In the genomic region with DNA sequence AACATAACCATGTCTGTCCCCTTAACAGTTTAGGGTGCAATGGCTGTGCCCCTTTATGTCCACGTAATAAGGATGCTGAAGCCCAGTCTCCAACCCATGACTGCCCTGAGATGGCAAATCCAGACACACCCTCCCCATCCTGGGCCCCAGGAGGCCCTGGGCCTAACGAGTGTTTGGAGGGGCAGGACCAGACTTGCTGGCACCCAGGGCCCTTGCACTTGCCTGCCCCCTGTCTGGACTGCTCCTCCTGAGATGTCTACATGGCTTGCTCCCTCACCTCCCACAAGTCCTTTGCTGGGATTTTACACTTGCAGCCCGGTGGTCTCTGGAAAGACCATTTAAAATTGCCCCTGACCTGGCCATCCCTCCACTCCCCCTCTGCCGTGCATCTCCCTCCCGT, we compare ENCODE assay signal across 21 cellular contexts.
DNase-seq lines count a peak whose midpoint lies in the region; FAIRE-seq and TF ChIP-seq lines count a peak whose summit lies in the region.
"Had no signal": no experiment of that assay in that cellular context is flagged by ENCODE, and none has a peak within 500 bp of the region (broad histone marks: within the 10 kb centered on the region; RNA-seq: fewer than 3 reads in every experiment).

No MANE protein-coding gene starts in this region.

- H3K27ac Mint-ChIP-seq in endothelial cell (ENCODE audit: unreplicated experiment) = no peak overlapping the region
- H3K27ac Mint-ChIP-seq: CD4-positive, alpha-beta memory T cell; IgD-negative memory B cell had no signal

- H3K9me3 ChIP-seq in HEK293 (ENCODE audit: control insufficient read depth, insufficient read depth, low read depth, low read length) (no peaks in the 10 kb centered on the region), mammary epithelial cell (replicated peaks; ENCODE audit: insufficient read depth, low read length) (no peaks in the 10 kb centered on the region), keratinocyte (ENCODE audit: control insufficient read depth, low read depth, low read length) (no peaks in the 10 kb centered on the region)
- H3K9me3 ChIP-seq: BLaER1, MG63 had no signal

- H3K4me1 Mint-ChIP-seq in endothelial cell (ENCODE audit: unreplicated experiment) = no peaks in the 10 kb centered on the region
- H3K4me1 Mint-ChIP-seq: CD4-positive, alpha-beta memory T cell; IgD-negative memory B cell had no signal

- CTCF ChIA-PET in HEK293 (lab: Yijun Ruan, JAX) = interaction anchor here (0.6 kb wide), 1 partner anchor 247 kb away, joined by 3 read pairs; no protein-coding TSS in a partner anchor
- CTCF ChIA-PET in mammary epithelial cell (lab: Charles Lee; ENCODE audit: low non-redundant PET) = no interaction called here

- no peak overlapping the region for H3K9ac ChIP-seq in mammary epithelial cell (ENCODE audit: insufficient read depth, low read length)
- no peak overlapping the region for H3K9ac ChIP-seq in keratinocyte (ENCODE audit: control insufficient read depth, extremely low read depth, insufficient read depth, low read length)
- H3K9ac ChIP-seq: BLaER1 had no signal

- H3K79me2 ChIP-seq in mammary epithelial cell (ENCODE audit: insufficient read depth, low read length) (no peaks in the 10 kb centered on the region), keratinocyte (ENCODE audit: control insufficient read depth, insufficient read depth, low read length) (no peaks in the 10 kb centered on the region)

- WGBS in mammary epithelial cell (ENCODE audit: low coverage, missing lambda C conversion rate) = 75% methylated on average over 4 of the region's 5 CpGs

- dilution Hi-C loops in mammary epithelial cell (cut with HindIII; ENCODE audit: low sequenced_read_pairs) (no loop called here), keratinocyte (cut with MboI; ENCODE audit: extremely low pct_ligation_motif_present, low sequenced_read_pairs) (no loop called here)

- no peak for TF ChIP-seq CTCF in HEK293 (tag by site-specific recombination; IDR thresholded peaks at IDR 0.05)
- peak in 1 of 2 donors; percentile 55 for TF ChIP-seq CTCF in mammary epithelial cell (conservative IDR thresholded peaks at IDR 0.05 in 1 of 2, IDR thresholded peaks at IDR 0.05 in 1 of 2; ENCODE audit: extremely low read depth in 1 of 2, insufficient read depth in 1 of 2, low read depth in 1 of 2, low read length in 2 of 2)
- TF ChIP-seq CTCF in keratinocyte (optimal IDR thresholded peaks at IDR 0.05 in 1 of 3, IDR thresholded peaks at IDR 0.05 in 1 of 3, conservative IDR thresholded peaks at IDR 0.05 in 1 of 3; ENCODE audit: extremely low read depth in 1 of 3, insufficient read depth in 2 of 3, low read length in 3 of 3) = peak; percentile 25 to 62 (median 44)
- TF ChIP-seq CTCF in endothelial cell (IDR thresholded peaks at IDR 0.05; ENCODE audit: unreplicated experiment) = no peak

- H3K4me3 ChIP-seq in HEK293 (ENCODE audit: low read depth, low read length) (no peak overlapping the region), mammary epithelial cell (replicated peaks in 1 of 3; ENCODE audit: insufficient read depth in 1 of 3, low read depth in 2 of 3, low read length in 3 of 3) (no peak overlapping the region), keratinocyte (ENCODE audit: control insufficient read depth in 2 of 3, extremely low read depth in 1 of 3, insufficient read depth in 2 of 3, low read depth in 1 of 3, low read length in 3 of 3) (peak overlapping the region in 1 of 3 experiments; percentile 13)
- H3K4me3 ChIP-seq: BLaER1, GM12878, MG63 had no signal

- H4K20me1 ChIP-seq in mammary epithelial cell (ENCODE audit: insufficient read depth, low read length) = no peaks in the 10 kb centered on the region
- no peaks in the 10 kb centered on the region for H4K20me1 ChIP-seq in keratinocyte (ENCODE audit: control insufficient read depth, extremely low read depth, insufficient read depth, low read length)
- H4K20me1 ChIP-seq: BLaER1 had no signal

- H3K9me1 ChIP-seq in keratinocyte (ENCODE audit: control insufficient read depth, extremely low read depth, insufficient read depth, low read length) = peaks cover 4% of the 10 kb centered on the region

- H2AFZ ChIP-seq in mammary epithelial cell (ENCODE audit: low read depth, low read length) (no peak overlapping the region), keratinocyte (ENCODE audit: control insufficient read depth, low read length) (no peak overlapping the region)

- H3K36me3 ChIP-seq in HEK293 (ENCODE audit: control insufficient read depth in 2 of 2, insufficient read depth in 1 of 2, low read length in 2 of 2) (no peaks in the 10 kb centered on the region), mammary epithelial cell (ENCODE audit: insufficient read depth, low read length) (no peaks in the 10 kb centered on the region), keratinocyte (ENCODE audit: control insufficient read depth in 2 of 2, extremely low read depth in 1 of 2, insufficient read depth in 2 of 2, low read length in 2 of 2) (no peaks in the 10 kb centered on the region)
- H3K36me3 ChIP-seq: BLaER1, MG63 had no signal

- H3K27me3 ChIP-seq in mammary epithelial cell (ENCODE audit: insufficient read depth, low read length) = no peaks in the 10 kb centered on the region
- H3K27me3 ChIP-seq in keratinocyte (ENCODE audit: control insufficient read depth, extremely low read depth, insufficient read depth, low read length) = peaks cover 2% of the 10 kb centered on the region
- H3K27me3 ChIP-seq: BLaER1, MG63 had no signal

- H3K27ac ChIP-seq in HEK293 (ENCODE audit: extremely low read depth, low read depth, low read length) (no peak overlapping the region), mammary epithelial cell (ENCODE audit: insufficient read depth, low read depth, low read length) (no peak overlapping the region), keratinocyte (ENCODE audit: control insufficient read depth, insufficient read depth, low read length) (no peak overlapping the region)
- H3K27ac ChIP-seq: BLaER1 had no signal

- peaks cover 18% of the 10 kb centered on the region for H3K27me3 Mint-ChIP-seq in endothelial cell (ENCODE audit: unreplicated experiment)

- no peak overlapping the region for H3K4me3 Mint-ChIP-seq in endothelial cell (ENCODE audit: unreplicated experiment)
- H3K4me3 Mint-ChIP-seq: CD4-positive, alpha-beta memory T cell; IgD-negative memory B cell had no signal

- H3K4me1 ChIP-seq in HEK293 (ENCODE audit: control insufficient read depth, insufficient read depth, low read length) (no peaks in the 10 kb centered on the region), mammary epithelial cell (ENCODE audit: insufficient read depth, low read length) (peaks cover 31% of the 10 kb centered on the region), keratinocyte (ENCODE audit: control insufficient read depth, extremely low read depth, insufficient read depth, low read length) (peaks cover 46% of the 10 kb centered on the region)
- H3K4me1 ChIP-seq: BLaER1 had no signal

- peak; percentile 62 for FAIRE-seq in keratinocyte (lab: Jason Lieb, UNC)
- FAIRE-seq: GM12878 had no signal

- no peaks in the 10 kb centered on the region for H3K9me3 Mint-ChIP-seq in endothelial cell (ENCODE audit: unreplicated experiment)
- H3K9me3 Mint-ChIP-seq: CD4-positive, alpha-beta memory T cell had no signal

- H3K4me2 ChIP-seq in mammary epithelial cell (ENCODE audit: insufficient read depth, low read depth, low read length) (peak overlapping the region; percentile 72), keratinocyte (ENCODE audit: control insufficient read depth, extremely low read depth, insufficient read depth, low read depth, low read length) (peak overlapping the region; percentile 63)
- H3K4me2 ChIP-seq: BLaER1 had no signal

- no peaks in the 10 kb centered on the region for H3K36me3 Mint-ChIP-seq in endothelial cell (ENCODE audit: low read depth, unreplicated experiment)
- H3K36me3 Mint-ChIP-seq: CD4-positive, alpha-beta memory T cell; IgD-negative memory B cell had no signal

- no TSS peak for BruUV-seq in mammary epithelial cell (replicated peaks; lab: Mats Ljungman, UMichigan)

- POLR2A ChIA-PET in HEK293 (lab: Yijun Ruan, JAX) = no interaction called here

- in situ Hi-C loops in mammary epithelial cell (cut with MboI; ENCODE audit: low sequenced_read_pairs in 2 of 2) = no loop called here

- DNase-seq in NCI-H1436 (lab: John Stamatoyannopoulos, UW) = peak; percentile 4
- no peak for DNase-seq in NCI-H1436 treated with DMSO at 0.1 percent for 48 hours (lab: John Stamatoyannopoulos, UW)
- DNase-seq in mammary epithelial cell = peak; percentile 55
- DNase-seq in keratinocyte (ENCODE audit: low read depth, low spot score) = no peak
- DNase-seq in effector CD4-positive, alpha-beta T cell = no peak
- DNase-seq in endothelial cell (ENCODE audit: low spot score) = no peak
- DNase-seq: CD4-positive, alpha-beta memory T cell; DMS53; EL; H7; Karpas-422; MG63; NCI-H1048; NCI-H1694; NCI-H2081 treated with DMSO at 0.1 percent for 48 hours; NCI-H345; PC-3 had no signal

- intact Hi-C loops in mammary epithelial cell (cut with micrococcal nuclease) = no loop called here

TF ChIP-seq in HEK293, 187 proteins besides CTCF, POLR2A, EP300 and RAD21 (continues in another document):
- no peak for TF ChIP-seq ZNF155 (tag by site-specific recombination; IDR thresholded peaks at IDR 0.05)
- TF ChIP-seq ZNF623 (tag by site-specific recombination; IDR thresholded peaks at IDR 0.05) = 0 out of 2 replicates have a peak, but pooled peaks have one; percentile 17
- TF ChIP-seq ZNF132 (tag by site-specific recombination; IDR thresholded peaks at IDR 0.05; ENCODE audit: borderline replicate concordance) = no peak
- no peak for TF ChIP-seq ZNF521 (tag by site-specific recombination; IDR thresholded peaks at IDR 0.05)
- TF ChIP-seq, protein P1, sequence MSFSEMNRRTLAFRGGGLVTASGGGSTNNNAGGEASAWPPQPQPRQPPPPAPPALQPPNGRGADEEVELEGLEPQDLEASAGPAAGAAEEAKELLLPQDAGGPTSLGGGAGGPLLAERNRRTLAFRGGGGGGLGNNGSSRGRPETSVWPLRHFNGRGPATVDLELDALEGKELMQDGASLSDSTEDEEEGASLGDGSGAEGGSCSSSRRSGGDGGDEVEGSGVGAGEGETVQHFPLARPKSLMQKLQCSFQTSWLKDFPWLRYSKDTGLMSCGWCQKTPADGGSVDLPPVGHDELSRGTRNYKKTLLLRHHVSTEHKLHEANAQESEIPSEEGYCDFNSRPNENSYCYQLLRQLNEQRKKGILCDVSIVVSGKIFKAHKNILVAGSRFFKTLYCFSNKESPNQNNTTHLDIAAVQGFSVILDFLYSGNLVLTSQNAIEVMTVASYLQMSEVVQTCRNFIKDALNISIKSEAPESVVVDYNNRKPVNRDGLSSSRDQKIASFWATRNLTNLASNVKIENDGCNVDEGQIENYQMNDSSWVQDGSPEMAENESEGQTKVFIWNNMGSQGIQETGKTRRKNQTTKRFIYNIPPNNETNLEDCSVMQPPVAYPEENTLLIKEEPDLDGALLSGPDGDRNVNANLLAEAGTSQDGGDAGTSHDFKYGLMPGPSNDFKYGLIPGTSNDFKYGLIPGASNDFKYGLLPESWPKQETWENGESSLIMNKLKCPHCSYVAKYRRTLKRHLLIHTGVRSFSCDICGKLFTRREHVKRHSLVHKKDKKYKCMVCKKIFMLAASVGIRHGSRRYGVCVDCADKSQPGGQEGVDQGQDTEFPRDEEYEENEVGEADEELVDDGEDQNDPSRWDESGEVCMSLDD (tag by site-specific recombination; IDR thresholded peaks at IDR 0.05) = no peak
- no peak for TF ChIP-seq ZNF660 (tag by site-specific recombination; IDR thresholded peaks at IDR 0.05)
- TF ChIP-seq ZNF626 (tag by site-specific recombination; IDR thresholded peaks at IDR 0.05) = no peak

Comparison
In these comparisons a context has a peak if more than half of its experiments do, and no peak if none do; other contexts are left out.
1. DNase-seq: peak in NCI-H1436 (single experiment) and mammary epithelial cell (single experiment); none in NCI-H1436 treated with DMSO at 0.1 percent for 48 hours (single experiment), keratinocyte (single experiment), effector CD4-positive, alpha-beta T cell (single experiment) and endothelial cell (single experiment).
2. CTCF ChIP-seq: peak in keratinocyte (3 of 3); none in HEK293 (single experiment) and endothelial cell (single experiment).